Comparison of ENCODE assay signal across 8 cellular contexts in the genomic region with DNA sequence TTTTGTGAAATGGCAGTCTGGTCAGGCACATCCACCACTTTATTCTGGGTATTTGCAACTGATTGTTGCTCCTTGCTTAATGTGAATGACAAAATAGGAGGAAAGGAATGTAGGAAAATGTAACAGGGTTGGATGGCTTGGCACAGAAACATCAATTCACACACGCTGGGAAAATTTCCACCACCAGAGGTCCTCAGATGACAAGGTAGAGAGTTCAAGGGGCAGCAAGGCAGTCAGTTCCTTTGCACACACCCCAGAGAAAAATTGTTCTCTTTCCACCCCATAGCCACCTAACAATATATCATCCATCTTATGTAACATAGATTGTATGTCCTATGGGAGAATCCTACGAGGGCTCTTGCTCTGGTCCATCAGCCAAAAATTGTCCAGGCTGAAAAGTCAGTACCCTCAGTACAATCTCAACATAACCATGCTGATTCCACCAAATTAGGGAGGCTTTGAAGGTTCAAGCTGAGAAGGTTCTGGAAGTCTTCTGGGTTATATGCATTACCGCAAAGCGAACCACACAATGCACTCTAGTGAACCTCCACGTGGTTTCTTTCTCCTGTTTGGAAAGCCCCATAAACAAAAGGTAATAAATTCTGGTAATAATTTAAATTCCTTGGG. TPM values are rescaled to one million over a fixed set of nuclear protein-coding genes. Genes with fewer than 3 reads are reported as not detected.
A peak's percentile ranks its signal among the peaks of the same experiment; 100 is the strongest.
DNase-seq lines count a peak whose midpoint lies in the region; ATAC-seq and TF ChIP-seq lines count a peak whose summit lies in the region.

No MANE protein-coding gene starts in this region.

- CTCF ChIA-PET in AG04450 (lab: Charles Lee): interaction anchor here (0.6 to 1.9 kb wide), 7 partner anchors 10 to 838 kb away, joined by 3 to 8 read pairs (median 4); no protein-coding TSS in a partner anchor

- H3K27me3 ChIP-seq in AG04450 (ENCODE audit: control insufficient read depth, insufficient read depth, low read length) (peaks cover 9% of the 10 kb centered on the region), Loucy (ENCODE audit: insufficient read depth, low read length, poor library complexity, severe bottlenecking) (no peaks in the 10 kb centered on the region), adrenal gland (no peaks in the 10 kb centered on the region), spleen (replicated peaks in 1 of 7) (no peaks in the 10 kb centered on the region)

- TF ChIP-seq POLR2A in adrenal gland (IDR thresholded peaks at IDR 0.05) (no peak), spleen (IDR thresholded peaks at IDR 0.05) (no peak)

- H3K36me3 ChIP-seq in Loucy (ENCODE audit: insufficient read depth, low read length): no peaks in the 10 kb centered on the region
- no peaks in the 10 kb centered on the region for H3K36me3 ChIP-seq in adrenal gland (replicated peaks in 1 of 2)
- H3K36me3 ChIP-seq in spleen: no peaks in the 10 kb centered on the region

- POLR2A ChIA-PET in AG04450 (lab: Yijun Ruan, JAX): no interaction called here

- H2AFZ ChIP-seq in Loucy (ENCODE audit: low read length): peak overlapping the region; percentile 21; the same call in 1 of the 2 replicates

- no peaks in the 10 kb centered on the region for H3K9me2 ChIP-seq in Loucy (replicated peaks; ENCODE audit: low read depth, low read length)

- no peak overlapping the region for H3K4me2 ChIP-seq in Loucy (ENCODE audit: low read depth, low read length, poor library complexity, severe bottlenecking)

- H3K27ac ChIP-seq in AG04450 (ENCODE audit: low read depth, low read length): no peak overlapping the region
- H3K27ac ChIP-seq in adrenal gland: no peak overlapping the region
- no peak overlapping the region for H3K27ac ChIP-seq in spleen

- ATAC-seq in GM18498 (IDR thresholded peaks at IDR 0.05; ENCODE audit: unreplicated experiment) (peak; percentile 60), SK-N-SH treated with all-trans-retinoic acid at 6 μM for 48 hours (peak; percentile 90), GM21390 (IDR thresholded peaks at IDR 0.05; ENCODE audit: unreplicated experiment) (no peak)

- H3F3A ChIP-seq in Loucy (ENCODE audit: low read depth): no peaks in the 10 kb centered on the region

- H3K4me1 ChIP-seq in Loucy (ENCODE audit: insufficient read depth, low read length, poor library complexity, severe bottlenecking): peaks cover 31% of the 10 kb centered on the region
- H3K4me1 ChIP-seq in adrenal gland (replicated peaks in 1 of 2): peaks cover 0 to 4% of the 10 kb centered on the region in 2 donors
- peaks cover 0 to 3% (median 0%) of the 10 kb centered on the region in 6 donors for H3K4me1 ChIP-seq in spleen

- DNase-seq in AG04450 (ENCODE audit: low read depth, low spot score) (peak; percentile 8), adrenal gland (peak; percentile 46 to 81 (median 67)), hypothalamus (lab: John Stamatoyannopoulos, UW) (peak in 29 of 51 donors; percentile 1 to 57 (median 18)), spleen (no peak)

- no peaks in the 10 kb centered on the region for H3K79me2 ChIP-seq in Loucy (ENCODE audit: insufficient read depth, low read length)

- H3K9me3 ChIP-seq in AG04450 (ENCODE audit: control insufficient read depth, insufficient read depth, low read length) (no peaks in the 10 kb centered on the region), Loucy (ENCODE audit: insufficient read depth, low read depth, low read length) (no peaks in the 10 kb centered on the region), adrenal gland (replicated peaks in 1 of 3) (no peaks in the 10 kb centered on the region), spleen (no peaks in the 10 kb centered on the region)

- no peak overlapping the region for H3K4me3 ChIP-seq in AG04450 (ENCODE audit: low read depth, low read length)
- no peak overlapping the region for H3K4me3 ChIP-seq in Loucy (ENCODE audit: low read length, poor library complexity, severe bottlenecking)
- H3K4me3 ChIP-seq in adrenal gland: no peak overlapping the region
- no peak overlapping the region for H3K4me3 ChIP-seq in spleen

- no peaks in the 10 kb centered on the region for H4K20me1 ChIP-seq in Loucy (ENCODE audit: insufficient read depth, low read length, poor library complexity, severe bottlenecking)

- WGBS in adrenal gland, 4 donors: 62 to 73% (median 69%) methylated on average over 5 of the region's 5 CpGs
- 60 to 72% (median 66%) methylated on average over 5 of the region's 5 CpGs for WGBS in spleen, 5 donors

- intact Hi-C loops in adrenal gland (cut with DNase I): loop anchor here (10.0 kb wide), 4 partner anchors 95 to 835 kb away; no protein-coding TSS in a partner anchor
- intact Hi-C loops in spleen (cut with DNase I; ENCODE audit: low total_unique reads): loop anchor here (5.0 to 10.0 kb wide), 2 partner anchors 95 to 838 kb away; no protein-coding TSS in a partner anchor

- no peak overlapping the region for H3K9ac ChIP-seq in Loucy (ENCODE audit: low read depth, low read length, poor library complexity, severe bottlenecking)

- peak; percentile 82 for TF ChIP-seq CTCF in AG04450 (IDR thresholded peaks at IDR 0.05; ENCODE audit: low read depth, low read length)
- peak; percentile 96 for TF ChIP-seq CTCF in Loucy (conservative IDR thresholded peaks at IDR 0.05; ENCODE audit: low read length)
- TF ChIP-seq CTCF in adrenal gland (IDR thresholded peaks at IDR 0.05): peak; percentile 53 to 78 (median 76)
- peak in 10 of 11 experiments; percentile 32 to 69 (median 63) for TF ChIP-seq CTCF in spleen (IDR thresholded peaks at IDR 0.05 in 8 of 11, conservative IDR thresholded peaks at IDR 0.05 in 3 of 11)

TF ChIP-seq in SK-N-SH treated with all-trans-retinoic acid at 6 μM for 48 hours, 23 proteins besides CTCF, POLR2A, EP300 and RAD21:
- no peak for TF ChIP-seq ISL1 (CRISPR knock-in tag; IDR thresholded peaks at IDR 0.05)
- TF ChIP-seq SNAI2 (CRISPR knock-in tag; IDR thresholded peaks at IDR 0.05): no peak
- TF ChIP-seq ZFP30 (CRISPR knock-in tag; IDR thresholded peaks at IDR 0.05): no peak
- TF ChIP-seq RARB (CRISPR knock-in tag; IDR thresholded peaks at IDR 0.05): no peak
- TF ChIP-seq, protein P1, sequence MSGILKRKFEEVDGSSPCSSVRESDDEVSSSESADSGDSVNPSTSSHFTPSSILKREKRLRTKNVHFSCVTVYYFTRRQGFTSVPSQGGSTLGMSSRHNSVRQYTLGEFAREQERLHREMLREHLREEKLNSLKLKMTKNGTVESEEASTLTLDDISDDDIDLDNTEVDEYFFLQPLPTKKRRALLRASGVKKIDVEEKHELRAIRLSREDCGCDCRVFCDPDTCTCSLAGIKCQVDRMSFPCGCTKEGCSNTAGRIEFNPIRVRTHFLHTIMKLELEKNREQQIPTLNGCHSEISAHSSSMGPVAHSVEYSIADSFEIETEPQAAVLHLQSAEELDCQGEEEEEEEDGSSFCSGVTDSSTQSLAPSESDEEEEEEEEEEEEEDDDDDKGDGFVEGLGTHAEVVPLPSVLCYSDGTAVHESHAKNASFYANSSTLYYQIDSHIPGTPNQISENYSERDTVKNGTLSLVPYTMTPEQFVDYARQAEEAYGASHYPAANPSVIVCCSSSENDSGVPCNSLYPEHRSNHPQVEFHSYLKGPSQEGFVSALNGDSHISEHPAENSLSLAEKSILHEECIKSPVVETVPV (CRISPR knock-in tag; IDR thresholded peaks at IDR 0.05): no peak
- TF ChIP-seq ZFP3 (CRISPR knock-in tag; IDR thresholded peaks at IDR 0.05): no peak
- TF ChIP-seq, protein P2, sequence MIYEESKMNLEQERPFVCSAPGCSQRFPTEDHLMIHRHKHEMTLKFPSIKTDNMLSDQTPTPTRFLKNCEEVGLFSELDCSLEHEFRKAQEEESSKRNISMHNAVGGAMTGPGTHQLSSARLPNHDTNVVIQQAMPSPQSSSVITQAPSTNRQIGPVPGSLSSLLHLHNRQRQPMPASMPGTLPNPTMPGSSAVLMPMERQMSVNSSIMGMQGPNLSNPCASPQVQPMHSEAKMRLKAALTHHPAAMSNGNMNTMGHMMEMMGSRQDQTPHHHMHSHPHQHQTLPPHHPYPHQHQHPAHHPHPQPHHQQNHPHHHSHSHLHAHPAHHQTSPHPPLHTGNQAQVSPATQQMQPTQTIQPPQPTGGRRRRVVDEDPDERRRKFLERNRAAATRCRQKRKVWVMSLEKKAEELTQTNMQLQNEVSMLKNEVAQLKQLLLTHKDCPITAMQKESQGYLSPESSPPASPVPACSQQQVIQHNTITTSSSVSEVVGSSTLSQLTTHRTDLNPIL (CRISPR knock-in tag; IDR thresholded peaks at IDR 0.05; ENCODE audit: low read depth): no peak
- no peak for TF ChIP-seq ZNF565 (CRISPR knock-in tag; conservative IDR thresholded peaks at IDR 0.05; ENCODE audit: low read depth)
- TF ChIP-seq TOX (CRISPR knock-in tag; IDR thresholded peaks at IDR 0.05; ENCODE audit: borderline replicate concordance): no peak
- no peak for TF ChIP-seq ARNTL (CRISPR knock-in tag; IDR thresholded peaks at IDR 0.05; ENCODE audit: borderline replicate concordance, low read depth)
- no peak for TF ChIP-seq ZNF70 (CRISPR knock-in tag; IDR thresholded peaks at IDR 0.05)
- no peak for TF ChIP-seq TCF4 (CRISPR knock-in tag; IDR thresholded peaks at IDR 0.05; ENCODE audit: borderline replicate concordance)
- no peak for TF ChIP-seq ZC3H10 (CRISPR knock-in tag; IDR thresholded peaks at IDR 0.05)
- TF ChIP-seq GLIS3 (CRISPR knock-in tag; IDR thresholded peaks at IDR 0.05): no peak

RNA-seq across cellular contexts. Expression of a gene that starts 42.1 kb away (rescaled TPM):
- polyA plus RNA-seq in AG04450 (2011; rRNA removed): not detected in 2 replicates
- polyA minus RNA-seq in AG04450 (2011; rRNA and poly(A)+ RNA removed): not detected in 2 replicates
- not detected for total RNA-seq in adrenal gland
- polyA plus RNA-seq in adrenal gland: under 1 TPM in 1 of 3 donors, not detected in 2; 0.11 TPM
- not detected for total RNA-seq in spleen
- polyA plus RNA-seq in spleen: not detected
